8 cellular contexts compared by ENCODE assay signal in the genomic region with DNA sequence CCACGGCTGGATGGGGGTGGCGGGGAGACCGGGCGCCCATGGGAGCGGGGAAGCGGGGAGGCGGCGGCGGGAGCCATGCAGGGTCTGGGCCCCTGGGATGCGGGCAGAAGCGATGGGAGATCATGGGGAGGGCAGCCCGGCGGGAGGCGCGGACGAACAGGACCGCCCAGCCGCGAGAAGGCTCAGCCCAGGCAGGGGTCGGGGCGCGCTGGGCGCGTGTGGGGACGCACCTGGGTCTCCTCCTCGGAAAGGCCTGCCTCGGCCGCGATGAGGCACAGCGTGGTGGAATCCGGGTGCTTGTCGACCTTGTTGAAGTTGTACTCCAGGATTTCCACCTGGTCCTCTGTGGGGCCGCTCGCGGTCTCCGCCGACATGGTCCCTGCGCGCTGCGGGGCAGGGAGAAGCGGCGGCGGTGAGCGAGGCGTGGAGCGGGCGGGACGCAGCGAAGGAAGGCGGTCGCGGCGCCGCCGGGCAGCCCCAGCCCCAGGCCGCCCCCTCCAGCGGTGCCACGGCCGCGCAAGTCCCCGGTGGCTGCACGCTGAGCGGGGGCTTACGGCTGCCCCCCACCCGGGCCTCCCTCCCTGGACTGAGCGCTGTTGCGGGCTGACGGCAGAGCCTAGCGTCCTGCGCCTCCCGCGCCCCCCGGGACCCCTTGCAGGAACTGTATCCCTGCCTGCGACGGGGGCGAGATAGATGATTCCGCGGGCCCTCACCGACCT. TPM values are rescaled to one million over a fixed set of nuclear protein-coding genes. Genes with fewer than 3 reads are reported as not detected.
DNase-seq lines count a peak whose midpoint lies in the region; ATAC-seq, FAIRE-seq and TF ChIP-seq lines count a peak whose summit lies in the region.

No MANE protein-coding gene starts in this region.

- H3K4me1 Mint-ChIP-seq in T-helper 17 cell (peaks cover 45% of the 10 kb centered on the region), memory B cell (peaks cover 15% of the 10 kb centered on the region)

- H3K27ac ChIP-seq in stomach smooth muscle (ENCODE audit: low read length) = peak overlapping the region; percentile 69

- H3K4me3 Mint-ChIP-seq in T-helper 17 cell (peak overlapping the region; percentile 98), memory B cell (peak overlapping the region; percentile 91)

- no peaks in the 10 kb centered on the region for H3K9me3 Mint-ChIP-seq in memory B cell

- peak overlapping the region; percentile 86 for H3K27ac Mint-ChIP-seq in T-helper 17 cell
- H3K27ac Mint-ChIP-seq in memory B cell = no peak overlapping the region

- H3K4me1 ChIP-seq in stomach smooth muscle (ENCODE audit: control insufficient read depth, insufficient read depth, low read length) = peaks cover 18% of the 10 kb centered on the region

- peaks cover 34% of the 10 kb centered on the region for H3K27me3 Mint-ChIP-seq in T-helper 17 cell
- H3K27me3 Mint-ChIP-seq in memory B cell = peaks cover 15% of the 10 kb centered on the region

- H3K9me3 ChIP-seq in T-helper 17 cell (ENCODE audit: control insufficient read depth, low read length, poor library complexity, severe bottlenecking) (no peaks in the 10 kb centered on the region), stomach smooth muscle (ENCODE audit: control insufficient read depth in 2 of 2, low read length in 2 of 2) (no peaks in the 10 kb centered on the region)

- H3K4me3 ChIP-seq in stomach smooth muscle (ENCODE audit: low read length in 2 of 2) = peak overlapping the region; percentile 69 to 82

- peak; percentile 58 for ATAC-seq in T-helper 17 cell
- ATAC-seq in memory B cell (ENCODE audit: low read depth) = peak; percentile 54

- H3K36me3 Mint-ChIP-seq in T-helper 17 cell (ENCODE audit: low read depth) = peaks cover 3% of the 10 kb centered on the region
- no peaks in the 10 kb centered on the region for H3K36me3 Mint-ChIP-seq in memory B cell

- no peak for FAIRE-seq in GM12892 (lab: Jason Lieb, UNC)
- no peak for FAIRE-seq in H54 (lab: Jason Lieb, UNC)

- no peaks in the 10 kb centered on the region for H3K36me3 ChIP-seq in stomach smooth muscle (ENCODE audit: control insufficient read depth in 2 of 2, insufficient read depth in 2 of 2, low read length in 2 of 2)

- TF ChIP-seq POLR2A in GM12892 (IDR thresholded peaks at IDR 0.05; ENCODE audit: low read depth, low read length) (no peak), H54 (IDR thresholded peaks at IDR 0.05; ENCODE audit: low read depth, low read length) (no peak)

- peaks cover 0 to 4% of the 10 kb centered on the region in 2 donors for H3K27me3 ChIP-seq in stomach smooth muscle (ENCODE audit: control insufficient read depth in 1 of 2, insufficient read depth in 2 of 2, low read length in 2 of 2)

- peak overlapping the region; percentile 51 to 86 for H3K9ac ChIP-seq in stomach smooth muscle (ENCODE audit: low read length in 2 of 2)

- DNase-seq in GM12892 (ENCODE audit: insufficient read length) (peak; percentile 15), T-helper 17 cell (peak in 1 of 3 donors; percentile 13), dermis blood vessel endothelial cell (peak; percentile 31), memory B cell (ENCODE audit: low spot score in 2 of 2) (peak in 1 of 2 donors; percentile 27), H54 (ENCODE audit: insufficient read length, low spot score) (no peak), COLO829 (ENCODE audit: low spot score) (no peak), kidney glomerular epithelial cell (lab: John Stamatoyannopoulos, UW) (no peak)

RNA-seq across cellular contexts. Expression of a gene that starts 25.3 kb away (rescaled TPM):
- polyA plus RNA-seq in GM12892 (2012; ENCODE audit: missing spikeins) = 2.8 TPM
- 10 to 100 TPM; 17.6 to 30.7 TPM for total RNA-seq in T-helper 17 cell
- total RNA-seq in dermis blood vessel endothelial cell = 2.6 and 3.1 TPM in 2 replicates

Comparison
In these comparisons a context has a peak if more than half of its experiments do, and no peak if none do; other contexts are left out.
1. DNase-seq: peak in GM12892 (single experiment) and dermis blood vessel endothelial cell (single experiment); none in H54 (single experiment), COLO829 (single experiment) and kidney glomerular epithelial cell (single experiment).